In the genomic region with DNA sequence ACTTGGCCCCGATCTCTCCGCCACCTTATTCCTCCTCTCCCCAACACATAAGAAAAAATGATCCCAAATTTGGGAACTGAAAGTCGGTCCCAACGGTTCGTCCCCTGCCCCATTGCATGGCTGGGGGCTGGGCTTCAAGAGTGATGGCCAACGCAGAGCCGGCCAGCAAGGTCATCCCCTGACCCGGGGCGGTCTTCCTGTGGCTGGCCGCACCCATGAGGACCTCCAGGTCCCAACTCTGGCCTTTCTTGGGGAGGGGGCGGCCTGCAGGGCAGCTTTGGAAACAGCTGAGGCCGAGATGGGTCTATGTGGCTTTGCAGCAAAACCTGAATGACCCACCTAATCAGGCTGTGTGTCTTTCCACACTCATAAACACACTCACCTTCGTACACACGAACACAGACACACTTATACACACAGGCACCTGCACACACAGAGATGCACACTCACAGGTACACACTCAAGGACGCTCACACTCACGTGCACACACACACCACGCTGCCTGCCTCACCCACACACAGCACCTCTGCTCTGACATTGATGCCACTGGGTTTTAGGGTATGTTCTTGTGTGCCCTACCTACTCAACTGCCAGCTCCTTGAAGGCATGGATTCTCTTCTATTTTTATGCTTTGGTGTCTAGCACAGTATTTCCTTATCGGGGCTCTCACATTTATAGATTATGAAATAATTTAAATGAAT, we compare ENCODE assay signal across 9 cellular contexts. TPM values are rescaled to one million over a fixed set of nuclear protein-coding genes. Genes with fewer than 3 reads are reported as not detected.
DNase-seq lines count a peak whose midpoint lies in the region; ATAC-seq and TF ChIP-seq lines count a peak whose summit lies in the region.
"Had no signal": no experiment of that assay in that cellular context is flagged by ENCODE, and none has a peak within 500 bp of the region (broad histone marks: within the 10 kb centered on the region; RNA-seq: fewer than 3 reads in every experiment).

No MANE protein-coding gene starts in this region.

- ATAC-seq in HG03342 (IDR thresholded peaks at IDR 0.05; ENCODE audit: unreplicated experiment): no peak

- H3K27me3 ChIP-seq in HAP-1 (ENCODE audit: low read depth) (no peaks in the 10 kb centered on the region), right atrium auricular region (no peaks in the 10 kb centered on the region), skeletal muscle satellite cell (ENCODE audit: control insufficient read depth, insufficient read depth, low read length) (no peaks in the 10 kb centered on the region)

- H3K4me1 Mint-ChIP-seq in activated T-helper 1 cell treated with anti-CD3 and anti-CD28 coated beads, Interleukin-12 subunit alpha, Interleukin-12 subunit beta, Interleukin-2, Interleukin-4 antibody, amounts not matched to agents 30 ng/mL and 10 ng/mL and 1 ng/mL, durations not matched to agents 14 hours and 24 hours and 36 hours (ENCODE audit: low read depth): peaks cover 20% of the 10 kb centered on the region

- H3K4me1 ChIP-seq in HAP-1 (no peaks in the 10 kb centered on the region), right atrium auricular region (peaks cover 0 to 15% of the 10 kb centered on the region in 2 donors), skeletal muscle satellite cell (ENCODE audit: control insufficient read depth, insufficient read depth, low read length) (peaks cover 43% of the 10 kb centered on the region)

- intact Hi-C loops in activated T-helper 1 cell treated with anti-CD3 and anti-CD28 coated beads, Interleukin-12 subunit alpha, Interleukin-12 subunit beta, Interleukin-2, Interleukin-4 antibody, amounts not matched to agents 30 ng/mL and 10 ng/mL and 1 ng/mL, durations not matched to agents 14 hours and 24 hours and 36 hours (cut with micrococcal nuclease): no loop called here

- H3K9me3 ChIP-seq in HAP-1 (no peaks in the 10 kb centered on the region), right atrium auricular region (no peaks in the 10 kb centered on the region), skeletal muscle satellite cell (replicated peaks; ENCODE audit: low read length) (no peaks in the 10 kb centered on the region)

- peak overlapping the region; percentile 71 for H3K9ac ChIP-seq in skeletal muscle satellite cell (ENCODE audit: low read depth, low read length)

- in situ Hi-C loops in HAP-1 (cut with MboI; ENCODE audit: low sequenced_read_pairs): no loop called here

- H3K4me3 ChIP-seq in HAP-1: peak overlapping the region; percentile 11; the same call in 1 of the 2 replicates
- peak overlapping the region; percentile 14 to 52 for H3K4me3 ChIP-seq in right atrium auricular region
- peak overlapping the region; percentile 70 for H3K4me3 ChIP-seq in skeletal muscle satellite cell (ENCODE audit: low read length)

- H3K4me3 Mint-ChIP-seq in activated T-helper 1 cell treated with anti-CD3 and anti-CD28 coated beads, Interleukin-12 subunit alpha, Interleukin-12 subunit beta, Interleukin-2, Interleukin-4 antibody, amounts not matched to agents 30 ng/mL and 10 ng/mL and 1 ng/mL, durations not matched to agents 14 hours and 24 hours and 36 hours: peak overlapping the region; percentile 70

- TF ChIP-seq CTCF in right atrium auricular region (IDR thresholded peaks at IDR 0.05): no peak

- DNase-seq in HAP-1 (ENCODE audit: low spot score in 2 of 2) (no peak), right atrium auricular region (ENCODE audit: low spot score) (no peak), HUDEP-2 (lab: John Stamatoyannopoulos, UW; ENCODE audit: unreplicated experiment in 76 of 76) (no peak), NCI-H748 treated with DMSO at 0.1 percent for 48 hours (lab: John Stamatoyannopoulos, UW) (no peak)
- DNase-seq in activated T-helper 1 cell treated with anti-CD3 and anti-CD28 coated beads, Interleukin-12 subunit alpha, Interleukin-12 subunit beta, Interleukin-2, Interleukin-4 antibody, amounts not matched to agents 30 ng/mL and 10 ng/mL and 1 ng/mL, durations not matched to agents 14 hours and 24 hours and 36 hours (ENCODE audit: low spot score): no peak
- no peak for DNase-seq in activated CD4-positive, alpha-beta T cell treated with anti-CD3 and anti-CD28 coated beads, Interleukin-2, amount 50 U/mL, for 48 hours
- DNase-seq: NCI-H2029 had no signal

- H3K27ac ChIP-seq in right atrium auricular region: peak overlapping the region; percentile 40 to 56

- no peaks in the 10 kb centered on the region for H3K9me3 Mint-ChIP-seq in activated T-helper 1 cell treated with anti-CD3 and anti-CD28 coated beads, Interleukin-12 subunit alpha, Interleukin-12 subunit beta, Interleukin-2, Interleukin-4 antibody, amounts not matched to agents 30 ng/mL and 10 ng/mL and 1 ng/mL, durations not matched to agents 14 hours and 24 hours and 36 hours

- H3K27ac Mint-ChIP-seq in activated T-helper 1 cell treated with anti-CD3 and anti-CD28 coated beads, Interleukin-12 subunit alpha, Interleukin-12 subunit beta, Interleukin-2, Interleukin-4 antibody, amounts not matched to agents 30 ng/mL and 10 ng/mL and 1 ng/mL, durations not matched to agents 14 hours and 24 hours and 36 hours: no peak overlapping the region

- peaks cover 56% of the 10 kb centered on the region for H3K27me3 Mint-ChIP-seq in activated T-helper 1 cell treated with anti-CD3 and anti-CD28 coated beads, Interleukin-12 subunit alpha, Interleukin-12 subunit beta, Interleukin-2, Interleukin-4 antibody, amounts not matched to agents 30 ng/mL and 10 ng/mL and 1 ng/mL, durations not matched to agents 14 hours and 24 hours and 36 hours (ENCODE audit: insufficient read depth)

- no peaks in the 10 kb centered on the region for H3K36me3 ChIP-seq in HAP-1 (replicated peaks)
- no peaks in the 10 kb centered on the region for H3K36me3 ChIP-seq in right atrium auricular region
- H3K36me3 ChIP-seq in skeletal muscle satellite cell (ENCODE audit: insufficient read depth, low read length): no peaks in the 10 kb centered on the region

- no peaks in the 10 kb centered on the region for H3K36me3 Mint-ChIP-seq in activated T-helper 1 cell treated with anti-CD3 and anti-CD28 coated beads, Interleukin-12 subunit alpha, Interleukin-12 subunit beta, Interleukin-2, Interleukin-4 antibody, amounts not matched to agents 30 ng/mL and 10 ng/mL and 1 ng/mL, durations not matched to agents 14 hours and 24 hours and 36 hours (ENCODE audit: low read depth)

- peak overlapping the region; percentile 90 for H3K4me2 ChIP-seq in skeletal muscle satellite cell (ENCODE audit: low read length)

RNA-seq across cellular contexts. Expression of a gene that starts 0.6 kb away (rescaled TPM):
- not detected in 2 replicates for total RNA-seq in activated T-helper 1 cell treated with anti-CD3 and anti-CD28 coated beads, Interleukin-12 subunit alpha, Interleukin-12 subunit beta, Interleukin-2, Interleukin-4 antibody, amounts not matched to agents 30 ng/mL and 10 ng/mL and 1 ng/mL, durations not matched to agents 14 hours and 24 hours and 36 hours
- under 1 TPM in 1 of 2 donors, not detected in 1; 0.85 TPM for total RNA-seq in right atrium auricular region
- total RNA-seq in skeletal muscle satellite cell (2012; rRNA removed): 0.25 and 0.44 TPM in 2 replicates

RNA-seq across cellular contexts. Expression of a gene that starts 48.3 kb away (rescaled TPM):
- total RNA-seq in activated T-helper 1 cell treated with anti-CD3 and anti-CD28 coated beads, Interleukin-12 subunit alpha, Interleukin-12 subunit beta, Interleukin-2, Interleukin-4 antibody, amounts not matched to agents 30 ng/mL and 10 ng/mL and 1 ng/mL, durations not matched to agents 14 hours and 24 hours and 36 hours: not detected in 2 replicates
- not detected for total RNA-seq in right atrium auricular region
- total RNA-seq in skeletal muscle satellite cell (2012; rRNA removed): not detected in 2 replicates

Comparison
In these comparisons a context has a peak if more than half of its experiments do, and no peak if none do; other contexts are left out.
1. H3K4me3 ChIP-seq: peak in every context shown above with its lines; median percentile 70 in skeletal muscle satellite cell; 33 in right atrium auricular region; 11 in HAP-1.